20 cellular contexts compared by ENCODE assay signal in the genomic region with DNA sequence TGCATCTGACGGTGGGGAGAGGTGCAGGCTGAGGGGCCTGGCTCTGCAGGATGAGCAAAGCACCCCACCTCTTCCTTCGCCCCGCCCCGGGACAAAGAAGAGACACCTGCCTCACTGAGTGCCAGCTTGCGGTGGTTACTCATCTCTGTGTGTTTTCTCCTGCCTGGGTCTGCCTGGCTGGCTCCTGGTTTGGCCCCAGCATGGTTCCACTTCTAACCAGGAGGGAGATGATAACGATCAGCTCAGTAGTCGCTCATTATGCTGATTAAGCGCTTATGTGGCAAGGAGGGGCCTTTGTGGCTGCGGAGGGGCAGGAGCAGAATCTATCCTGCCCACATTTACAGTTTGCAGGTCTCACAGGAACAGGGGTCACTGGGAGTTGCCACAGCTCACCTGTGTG.
A peak's percentile ranks its signal among the peaks of the same experiment; 100 is the strongest.
DNase-seq lines count a peak whose midpoint lies in the region; ATAC-seq, FAIRE-seq and TF ChIP-seq lines count a peak whose summit lies in the region.
"Had no signal": no experiment of that assay in that cellular context is flagged by ENCODE, and none has a peak within 500 bp of the region (broad histone marks: within the 10 kb centered on the region; RNA-seq: fewer than 3 reads in every experiment).

No MANE protein-coding gene starts in this region.

- no peak overlapping the region for H3K4me2 ChIP-seq in HepG2 (ENCODE audit: low read depth, low read length)
- H3K4me2 ChIP-seq: BLaER1 had no signal

- CTCF ChIA-PET in HepG2 (lab: Yijun Ruan, JAX; ENCODE audit: low intra/inter-chr PET ratio, low total read pairs): no interaction called here

- H3K9ac ChIP-seq in HepG2 (ENCODE audit: insufficient read depth, low read depth, low read length): no peak overlapping the region
- H3K9ac ChIP-seq in colonic mucosa (ENCODE audit: low read depth in 2 of 2, low read length in 2 of 2): no peak overlapping the region
- H3K9ac ChIP-seq: BLaER1 had no signal

- WGBS in HepG2 (ENCODE audit: low lambda C conversion rate): 72% methylated on average over 9 of the region's 9 CpGs
- 96% methylated on average over 4 of the region's 9 CpGs for WGBS in right lobe of liver (ENCODE audit: insufficient coverage, low coverage, low lambda C conversion rate, missing lambda C conversion rate)
- 76 to 77% methylated on average over 9 of the region's 9 CpGs for WGBS in pancreas, 2 donors

- H3K9me3 ChIP-seq in HepG2 (ENCODE audit: low read length) (no peaks in the 10 kb centered on the region), right lobe of liver (no peaks in the 10 kb centered on the region), colonic mucosa (no peaks in the 10 kb centered on the region), pancreas (no peaks in the 10 kb centered on the region)
- H3K9me3 ChIP-seq: BLaER1, gastrocnemius medialis, HAP-1, transverse colon had no signal

- H2AFZ ChIP-seq in HepG2 (ENCODE audit: low read length): no peak overlapping the region

- in situ Hi-C loops in HepG2 (cut with HindIII; ENCODE audit: extremely low pct_ligation_motif_present, low pct_unique_long_range_greater_than_20kb): no loop called here

- H3K27ac ChIP-seq in HepG2 (ENCODE audit: extremely low read length, insufficient read depth, low read length): no peak overlapping the region
- H3K27ac ChIP-seq in right lobe of liver: no peak overlapping the region
- no peak overlapping the region for H3K27ac ChIP-seq in colonic mucosa
- no peak overlapping the region for H3K27ac ChIP-seq in pancreas
- H3K27ac ChIP-seq: BLaER1, gastrocnemius medialis, transverse colon had no signal

- DNase-seq in NCI-H2107 treated with DMSO at 0.1 percent for 48 hours (lab: John Stamatoyannopoulos, UW; ENCODE audit: unreplicated experiment) (peak; percentile 1), NCI-H2107 (lab: John Stamatoyannopoulos, UW) (no peak), HepG2 (ENCODE audit: low spot score) (no peak), right lobe of liver (no peak), colonic mucosa (peak; percentile 6), AG20443 (ENCODE audit: low spot score) (no peak), pancreas (no peak)
- DNase-seq in stimulated activated naive CD8-positive, alpha-beta T cell treated with anti-CD3 and anti-CD28 coated beads, Interleukin-15, Interleukin-2, amounts not matched to agents 100 U/mL and 50 U/mL, for 24 hours: no peak
- DNase-seq: 8988T; activated CD4-positive, alpha-beta T cell treated with anti-CD3 and anti-CD28 coated beads, Interleukin-2, amount 50 U/mL, for 4 hours; gastrocnemius medialis; NCI-H2029; NK-92 treated with Interleukin-12 subunit alpha and Interleukin-12 subunit beta, amount 100 ng/mL, for 24 hours; stimulated activated naive CD4-positive, alpha-beta T cell treated with Interleukin-2 at 50 U/mL for 16 hours; transverse colon had no signal

- no peak for ATAC-seq in HepG2
- ATAC-seq in right lobe of liver: no peak
- peak; percentile 24 for ATAC-seq in stimulated activated naive CD8-positive, alpha-beta T cell treated with anti-CD3 and anti-CD28 coated beads, Interleukin-15, Interleukin-2, amounts not matched to agents 100 U/mL and 50 U/mL, for 24 hours
- no peak for ATAC-seq in pancreas
- ATAC-seq: gastrocnemius medialis had no signal

- TF ChIP-seq EP300 in HepG2 (IDR thresholded peaks at IDR 0.05; ENCODE audit: low read depth in 2 of 2, low read length in 2 of 2) (no peak), HepG2 (CRISPR knock-in tag; IDR thresholded peaks at IDR 0.05; ENCODE audit: borderline replicate concordance) (no peak)

- TF ChIP-seq POLR2A in HepG2 (IDR thresholded peaks at IDR 0.05; ENCODE audit: insufficient read depth in 1 of 2, low read depth in 2 of 2, low read length in 2 of 2) (no peak), right lobe of liver (IDR thresholded peaks at IDR 0.05) (no peak)

- POLR2A ChIA-PET in HepG2 (lab: Yijun Ruan, JAX): no interaction called here

- FAIRE-seq in HepG2 (lab: Jason Lieb, UNC) (no peak), pancreas (lab: Jason Lieb, UNC) (no peak)
- FAIRE-seq: colon, endothelial cell of umbilical vein, G401.6 had no signal

- BruUV-seq in HepG2 (replicated peaks; lab: Mats Ljungman, UMichigan): no TSS peak

- H4K20me1 ChIP-seq in HepG2 (ENCODE audit: insufficient read depth, low read length): no peaks in the 10 kb centered on the region
- H4K20me1 ChIP-seq: BLaER1 had no signal

- TF ChIP-seq CTCF in HepG2 (CRISPR knock-in tag; IDR thresholded peaks at IDR 0.05) (no peak), right lobe of liver (IDR thresholded peaks at IDR 0.05) (no peak), colonic mucosa (IDR thresholded peaks at IDR 0.05) (no peak), pancreas (IDR thresholded peaks at IDR 0.05) (no peak)

- peaks cover 9% of the 10 kb centered on the region for H3K4me1 ChIP-seq in HepG2 (ENCODE audit: insufficient read depth, low read length)
- no peaks in the 10 kb centered on the region for H3K4me1 ChIP-seq in right lobe of liver
- H3K4me1 ChIP-seq in colonic mucosa: no peaks in the 10 kb centered on the region
- H3K4me1 ChIP-seq in pancreas: no peaks in the 10 kb centered on the region
- H3K4me1 ChIP-seq: BLaER1, gastrocnemius medialis, HAP-1 had no signal

- TF ChIP-seq RAD21 in HepG2 (CRISPR knock-in tag; IDR thresholded peaks at IDR 0.05): no peak

- intact Hi-C loops in HepG2 (cut with micrococcal nuclease; ENCODE audit: unreplicated experiment): no loop called here
- intact Hi-C loops in right lobe of liver (cut with DNase I): no loop called here
- intact Hi-C loops in colonic mucosa (cut with DNase I): no loop called here
- intact Hi-C loops in pancreas (cut with DNase I): no loop called here

- H3K79me2 ChIP-seq in HepG2 (ENCODE audit: insufficient read depth, low read length): no peaks in the 10 kb centered on the region

- H3K36me3 ChIP-seq in HepG2 (replicated peaks in 1 of 2; ENCODE audit: control insufficient read depth in 1 of 2, insufficient read depth in 2 of 2, low read length in 2 of 2) (no peaks in the 10 kb centered on the region), right lobe of liver (no peaks in the 10 kb centered on the region), colonic mucosa (no peaks in the 10 kb centered on the region), pancreas (no peaks in the 10 kb centered on the region)
- H3K36me3 ChIP-seq: BLaER1, gastrocnemius medialis, HAP-1, transverse colon had no signal

- H3K27me3 ChIP-seq in HepG2 (ENCODE audit: control insufficient read depth in 1 of 2, insufficient read depth in 2 of 2, low read length in 2 of 2) (no peaks in the 10 kb centered on the region; a peak in 1 of 5 replicates), right lobe of liver (no peaks in the 10 kb centered on the region), colonic mucosa (no peaks in the 10 kb centered on the region), pancreas (no peaks in the 10 kb centered on the region)
- H3K27me3 ChIP-seq: BLaER1, transverse colon had no signal

- H3K4me3 ChIP-seq in HepG2 (replicated peaks in 1 of 3; ENCODE audit: insufficient read depth in 1 of 3, low read depth in 2 of 3, low read length in 3 of 3): no peak overlapping the region
- H3K4me3 ChIP-seq in right lobe of liver: no peak overlapping the region
- H3K4me3 ChIP-seq in colonic mucosa: no peak overlapping the region
- no peak overlapping the region for H3K4me3 ChIP-seq in pancreas
- H3K4me3 ChIP-seq: BLaER1, gastrocnemius medialis, HAP-1, transverse colon had no signal

TF ChIP-seq in HepG2, 621 proteins besides CTCF, POLR2A, EP300 and RAD21:
- TF ChIP-seq, protein P1, sequence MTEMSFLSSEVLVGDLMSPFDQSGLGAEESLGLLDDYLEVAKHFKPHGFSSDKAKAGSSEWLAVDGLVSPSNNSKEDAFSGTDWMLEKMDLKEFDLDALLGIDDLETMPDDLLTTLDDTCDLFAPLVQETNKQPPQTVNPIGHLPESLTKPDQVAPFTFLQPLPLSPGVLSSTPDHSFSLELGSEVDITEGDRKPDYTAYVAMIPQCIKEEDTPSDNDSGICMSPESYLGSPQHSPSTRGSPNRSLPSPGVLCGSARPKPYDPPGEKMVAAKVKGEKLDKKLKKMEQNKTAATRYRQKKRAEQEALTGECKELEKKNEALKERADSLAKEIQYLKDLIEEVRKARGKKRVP (CRISPR knock-in tag; IDR thresholded peaks at IDR 0.05): no peak
- peak; percentile 87 for TF ChIP-seq MAFF (IDR thresholded peaks at IDR 0.05; ENCODE audit: low read depth, low read length)
- TF ChIP-seq MAFK (conservative IDR thresholded peaks at IDR 0.05 in 1 of 2, IDR thresholded peaks at IDR 0.05 in 1 of 2; ENCODE audit: low read length in 2 of 2): peak; percentile 91
TF ChIP-seq in HepG2: peak in this region for 2.

Comparison
In these comparisons a context has a peak if more than half of its experiments do, and no peak if none do; other contexts are left out.
1. DNase-seq: peak in NCI-H2107 treated with DMSO at 0.1 percent for 48 hours (single experiment) and colonic mucosa (single experiment); none in NCI-H2107 (single experiment), HepG2 (single experiment), right lobe of liver (0 of 3), stimulated activated naive CD8-positive, alpha-beta T cell treated with anti-CD3 and anti-CD28 coated beads, Interleukin-15, Interleukin-2, amounts not matched to agents 100 U/mL and 50 U/mL, for 24 hours (single experiment), AG20443 (single experiment) and pancreas (0 of 6).